Comparison of ENCODE assay signal across 1 cellular context in genomic region chr13:113742000-113742441, GRCh38.
TF ChIP-seq lines count a peak whose summit lies in the region.

No MANE protein-coding gene starts in this region.

TF ChIP-seq in GM23338, 12 proteins besides CTCF, POLR2A, EP300 and RAD21 (continued from another document):
- TF ChIP-seq ZNF462 (CRISPR knock-in tag; IDR thresholded peaks at IDR 0.05) (no peak), ZNF114 (CRISPR knock-in tag; IDR thresholded peaks at IDR 0.05) (no peak), EZH2phosphoT487 (IDR thresholded peaks at IDR 0.05; ENCODE audit: unreplicated experiment) (no peak)
TF ChIP-seq in GM23338: peak in this region for 0.
